In the genomic region with DNA sequence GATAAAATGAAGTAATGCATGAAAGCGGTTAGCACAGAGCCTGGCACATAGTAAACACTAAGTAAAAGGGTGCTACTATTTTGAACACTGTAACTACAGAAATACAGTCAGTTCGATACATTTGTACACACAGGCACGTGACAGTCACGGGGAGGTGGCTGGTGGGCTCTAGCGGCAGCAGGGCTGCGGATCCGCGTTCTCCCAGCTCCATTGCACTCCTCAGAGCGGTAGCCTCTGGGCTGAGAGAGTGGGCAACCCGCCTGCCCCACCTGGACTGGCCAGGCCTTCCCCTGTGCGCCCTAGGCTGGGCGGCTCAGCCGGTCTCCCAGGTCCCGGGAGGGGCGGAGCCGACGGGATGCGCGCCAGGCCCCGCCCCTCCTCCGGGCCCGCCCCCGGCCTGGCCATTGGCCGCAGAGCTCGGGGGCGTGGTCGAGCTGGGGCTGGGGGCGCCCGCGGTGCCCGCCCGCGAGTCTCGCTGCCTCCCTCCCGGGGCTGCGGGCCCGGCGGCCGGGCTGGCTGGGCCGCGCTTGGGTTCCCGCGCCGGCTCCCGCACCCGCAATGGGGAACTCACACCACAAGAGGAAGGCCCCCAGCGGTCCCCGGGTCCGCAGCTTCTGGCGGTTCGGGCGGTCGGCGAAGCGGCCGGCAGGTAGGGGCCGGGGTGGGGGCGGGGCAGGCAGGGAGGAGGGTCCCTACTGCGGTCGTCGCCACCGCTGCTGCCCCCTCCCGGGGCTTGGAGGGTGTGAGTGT, we compare ENCODE assay signal across 9 cellular contexts. TPM values are rescaled to one million over a fixed set of nuclear protein-coding genes. Genes with fewer than 3 reads are reported as not detected.
DNase-seq lines count a peak whose midpoint lies in the region; ATAC-seq and TF ChIP-seq lines count a peak whose summit lies in the region.
"Had no signal": no experiment of that assay in that cellular context is flagged by ENCODE, and none has a peak within 500 bp of the region (broad histone marks: within the 10 kb centered on the region; RNA-seq: fewer than 3 reads in every experiment).

No MANE protein-coding gene starts in this region.

- H3K9me3 Mint-ChIP-seq in endothelial cell (ENCODE audit: unreplicated experiment): no peaks in the 10 kb centered on the region

- H3K27me3 ChIP-seq in mononuclear cell (ENCODE audit: insufficient read depth, low read length): peaks cover 7% of the 10 kb centered on the region

- no peak overlapping the region for H3K27ac Mint-ChIP-seq in endothelial cell (ENCODE audit: unreplicated experiment)

- ATAC-seq in HG02588 (IDR thresholded peaks at IDR 0.05; ENCODE audit: unreplicated experiment): peak; percentile 68

- H3K4me3 ChIP-seq in mononuclear cell (ENCODE audit: low read length): peak overlapping the region; percentile 27

- H3K4me1 ChIP-seq in mononuclear cell (ENCODE audit: insufficient read depth, low read length): peaks cover 12% of the 10 kb centered on the region

- peak overlapping the region; percentile 95 for H3K4me3 Mint-ChIP-seq in endothelial cell (ENCODE audit: unreplicated experiment)

- H3K36me3 Mint-ChIP-seq in endothelial cell (ENCODE audit: low read depth, unreplicated experiment): peaks cover 6% of the 10 kb centered on the region

- DNase-seq in DMS114 treated with DMSO at 0.1 percent for 48 hours (lab: John Stamatoyannopoulos, UW; ENCODE audit: unreplicated experiment) (peak; percentile 69), NCI-H774 (lab: John Stamatoyannopoulos, UW) (peak; percentile 91), endothelial cell (ENCODE audit: low spot score) (peak; percentile 87), mesenteric fat pad (ENCODE audit: low spot score) (no peak)
- DNase-seq in activated CD8-positive, alpha-beta memory T cell treated with anti-CD3 and anti-CD28 coated beads, Interleukin-2, amount 50 U/mL, for 4 hours: peak; percentile 71
- DNase-seq in stimulated activated CD8-positive, alpha-beta memory T cell treated with anti-CD3 and anti-CD28 coated beads, Interleukin-2, amount 100 ng/mL, for 48 hours (ENCODE audit: low read depth in 2 of 2): peak; percentile 47 to 55

- H3K27me3 Mint-ChIP-seq in endothelial cell (ENCODE audit: unreplicated experiment): peaks cover 10% of the 10 kb centered on the region

- no peaks in the 10 kb centered on the region for H3K9me3 ChIP-seq in mononuclear cell (ENCODE audit: low read depth, low read length)

- no peak for TF ChIP-seq CTCF in endothelial cell (IDR thresholded peaks at IDR 0.05; ENCODE audit: unreplicated experiment)

- peaks cover 33% of the 10 kb centered on the region for H3K4me1 Mint-ChIP-seq in endothelial cell (ENCODE audit: unreplicated experiment)

RNA-seq across cellular contexts. Expression of a gene that starts 51.1 kb away (rescaled TPM):
- total RNA-seq in endothelial cell (ENCODE audit: unreplicated experiment) (0.49 TPM), mononuclear cell (0.10 TPM), mesenteric fat pad (27.1 TPM)
- total RNA-seq: T-helper 2 cell treated with Interferon-gamma antibody and Interleukin-4, amounts not matched to agents 100 ng/mL and 5 ng/mL, for 36 hours had no signal

Comparison
In these comparisons a context has a peak if more than half of its experiments do, and no peak if none do; other contexts are left out.
1. RNA of a gene that starts 51.1 kb away (total RNA-seq): 27.1 TPM in mesenteric fat pad (single experiment); 0.49 TPM in endothelial cell (single experiment) and 0.10 TPM in mononuclear cell (single experiment); every median in the first group is over 10 times any median in the second.